In genomic region chr12:56115329-56115728, GRCh38 we compare ENCODE assay signal across 6 cellular contexts. TPM values are rescaled to one million over a fixed set of nuclear protein-coding genes. Genes with fewer than 3 reads are reported as not detected.
DNase-seq lines count a peak whose midpoint lies in the region.

No MANE protein-coding gene starts in this region.

- H3K36me3 ChIP-seq in ectodermal cell (ENCODE audit: control insufficient read depth, insufficient read depth, low read length) = peaks cover 35% of the 10 kb centered on the region

- H3K27me3 ChIP-seq in ectodermal cell (ENCODE audit: control insufficient read depth, insufficient read depth, low read length, poor library complexity, severe bottlenecking) = no peaks in the 10 kb centered on the region

- 72 to 73% methylated on average over 8 to 10 of the region's 10 CpGs for WGBS in ectodermal cell, 2 experiments

- DNase-seq in NCI-H69 (lab: John Stamatoyannopoulos, UW) (peak; percentile 72), skeletal muscle cell (ENCODE audit: low read depth) (no peak), NCI-H2081 treated with DMSO at 0.1 percent for 48 hours (lab: John Stamatoyannopoulos, UW) (no peak), NCI-H1105 treated with DMSO at 0.1 percent for 48 hours (lab: John Stamatoyannopoulos, UW) (no peak), mucosa of gallbladder (ENCODE audit: low spot score) (no peak)

- peaks cover 9% of the 10 kb centered on the region for H3K4me1 ChIP-seq in ectodermal cell (ENCODE audit: control insufficient read depth, insufficient read depth, low read length)

- H3K4me3 ChIP-seq in ectodermal cell (ENCODE audit: insufficient read depth, low read depth, low read length) (peak overlapping the region; percentile 86), skeletal muscle cell (ENCODE audit: low read depth, low read length) (peak overlapping the region; percentile 75)

- H3K9me3 ChIP-seq in ectodermal cell (ENCODE audit: control insufficient read depth, low read length) = no peaks in the 10 kb centered on the region

- no peak overlapping the region for H3K27ac ChIP-seq in ectodermal cell (ENCODE audit: insufficient read depth, low read depth, low read length, poor library complexity, severe bottlenecking)

RNA-seq across cellular contexts. Expression of gene RPL41, which starts 1.1 kb away (rescaled TPM):
- polyA plus RNA-seq in ectodermal cell (2013, experiment 1 of 4) = 5,286 TPM
- polyA plus RNA-seq in ectodermal cell (2013, experiment 2 of 4) = 4,827 TPM
- 5,429 TPM for polyA plus RNA-seq in ectodermal cell (2013, experiment 3 of 4)
- 6,034 TPM for polyA plus RNA-seq in ectodermal cell (2013, experiment 4 of 4)
- 2,534 TPM for total RNA-seq in mucosa of gallbladder

RNA-seq across cellular contexts. Expression of gene ZC3H10, which starts 2.7 kb away (rescaled TPM):
- 8.6 TPM for polyA plus RNA-seq in ectodermal cell (2013, experiment 1 of 4)
- polyA plus RNA-seq in ectodermal cell (2013, experiment 2 of 4) = 7.2 TPM
- polyA plus RNA-seq in ectodermal cell (2013, experiment 3 of 4) = 5.1 TPM
- 5.5 TPM for polyA plus RNA-seq in ectodermal cell (2013, experiment 4 of 4)
- 5.4 TPM for total RNA-seq in mucosa of gallbladder

RNA-seq across cellular contexts. Expression of gene PA2G4, which starts 11.0 kb away (rescaled TPM):
- polyA plus RNA-seq in ectodermal cell (2013, experiment 1 of 4) = 203 TPM
- polyA plus RNA-seq in ectodermal cell (2013, experiment 2 of 4) = 183 TPM
- polyA plus RNA-seq in ectodermal cell (2013, experiment 3 of 4) = 154 TPM
- polyA plus RNA-seq in ectodermal cell (2013, experiment 4 of 4) = 157 TPM
- 64.9 TPM for total RNA-seq in mucosa of gallbladder

RNA-seq across cellular contexts. Expression of gene ESYT1, which starts 12.7 kb away (rescaled TPM):
- 117 TPM for polyA plus RNA-seq in ectodermal cell (2013, experiment 1 of 4)
- polyA plus RNA-seq in ectodermal cell (2013, experiment 2 of 4) = 139 TPM
- polyA plus RNA-seq in ectodermal cell (2013, experiment 3 of 4) = 80.5 TPM
- 88.8 TPM for polyA plus RNA-seq in ectodermal cell (2013, experiment 4 of 4)
- 111 TPM for total RNA-seq in mucosa of gallbladder

RNA-seq across cellular contexts. Expression of gene ERBB3, which starts 35.4 kb away (rescaled TPM):
- 21.4 TPM for polyA plus RNA-seq in ectodermal cell (2013, experiment 1 of 4)
- 24.4 TPM for polyA plus RNA-seq in ectodermal cell (2013, experiment 2 of 4)
- polyA plus RNA-seq in ectodermal cell (2013, experiment 3 of 4) = 14.6 TPM
- 16.4 TPM for polyA plus RNA-seq in ectodermal cell (2013, experiment 4 of 4)
- 228 TPM for total RNA-seq in mucosa of gallbladder
